In the genomic region with DNA sequence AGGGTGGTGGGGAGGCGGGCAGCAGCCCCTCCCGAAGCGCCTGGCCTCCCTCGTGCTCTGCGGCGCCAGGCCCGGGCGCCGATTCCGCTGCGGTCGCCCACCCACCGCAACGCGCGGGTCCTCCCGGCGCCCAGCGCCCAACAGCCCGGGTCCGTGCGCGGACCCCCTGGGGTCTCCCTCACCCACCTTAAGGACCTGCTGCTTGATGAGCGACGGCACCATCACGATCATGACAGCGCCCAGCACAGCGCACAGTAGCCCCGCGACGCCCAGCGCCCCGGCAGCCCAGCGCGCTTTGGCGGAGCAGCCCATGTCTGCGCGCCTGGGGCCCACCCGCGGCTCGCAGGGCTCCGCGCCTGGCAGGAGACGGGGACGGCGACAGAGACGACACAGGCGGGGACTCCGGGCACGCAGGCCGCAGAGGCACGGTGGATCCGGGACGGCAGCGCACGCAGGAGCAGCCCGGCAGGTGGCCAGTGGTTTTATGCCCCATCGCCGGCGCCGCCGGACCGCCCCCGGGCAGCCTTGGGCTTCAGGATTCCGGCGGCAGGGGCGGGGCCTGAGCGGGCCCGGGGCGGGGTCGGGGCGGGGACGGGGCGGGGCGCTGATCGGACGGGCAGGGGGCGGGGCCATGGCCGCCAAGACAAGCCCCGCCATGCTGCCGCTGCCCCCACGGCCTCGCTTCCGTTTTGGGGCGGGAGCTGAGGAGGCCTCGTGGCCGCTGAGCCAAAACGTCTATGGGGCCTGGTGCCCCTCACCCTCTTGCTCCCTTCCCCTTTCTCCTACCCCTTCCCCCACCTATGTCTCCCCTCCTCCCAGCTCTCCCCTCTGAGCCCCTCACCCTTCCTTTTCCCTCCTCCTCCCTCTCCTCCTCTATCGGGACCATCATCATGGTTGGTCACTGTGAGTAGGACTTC, we compare ENCODE assay signal across 8 cellular contexts. TPM values are rescaled to one million over a fixed set of nuclear protein-coding genes. Genes with fewer than 3 reads are reported as not detected.
DNase-seq lines count a peak whose midpoint lies in the region; ATAC-seq and TF ChIP-seq lines count a peak whose summit lies in the region.

A gene with protein sequence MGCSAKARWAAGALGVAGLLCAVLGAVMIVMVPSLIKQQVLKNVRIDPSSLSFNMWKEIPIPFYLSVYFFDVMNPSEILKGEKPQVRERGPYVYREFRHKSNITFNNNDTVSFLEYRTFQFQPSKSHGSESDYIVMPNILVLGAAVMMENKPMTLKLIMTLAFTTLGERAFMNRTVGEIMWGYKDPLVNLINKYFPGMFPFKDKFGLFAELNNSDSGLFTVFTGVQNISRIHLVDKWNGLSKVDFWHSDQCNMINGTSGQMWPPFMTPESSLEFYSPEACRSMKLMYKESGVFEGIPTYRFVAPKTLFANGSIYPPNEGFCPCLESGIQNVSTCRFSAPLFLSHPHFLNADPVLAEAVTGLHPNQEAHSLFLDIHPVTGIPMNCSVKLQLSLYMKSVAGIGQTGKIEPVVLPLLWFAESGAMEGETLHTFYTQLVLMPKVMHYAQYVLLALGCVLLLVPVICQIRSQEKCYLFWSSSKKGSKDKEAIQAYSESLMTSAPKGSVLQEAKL (minus strand): TSS at position 456 of the 917 bp plus-strand sequence. CDS start 144 bp downstream, at position 312.

- no peaks in the 10 kb centered on the region for H3K79me2 ChIP-seq in MM.1S (ENCODE audit: low read length)

- H3K36me3 ChIP-seq in HAP-1 (replicated peaks) = peaks cover 33% of the 10 kb centered on the region
- H3K36me3 ChIP-seq in MM.1S (replicated peaks; ENCODE audit: insufficient read depth, low read length) = no peaks in the 10 kb centered on the region
- no peaks in the 10 kb centered on the region for H3K36me3 ChIP-seq in ovary
- H3K36me3 ChIP-seq in thymus (ENCODE audit: control insufficient read depth, insufficient read depth) = no peaks in the 10 kb centered on the region

- TF ChIP-seq CTCF in MM.1S (IDR thresholded peaks at IDR 0.05; ENCODE audit: low read length) (no peak), glutamatergic neuron (IDR thresholded peaks at IDR 0.05; ENCODE audit: partially characterized antibody, unreplicated experiment) (no peak), ovary (IDR thresholded peaks at IDR 0.05) (peak in 1 of 3 donors; percentile 11)

- DNase-seq in GDM1 (lab: John Stamatoyannopoulos, UW) = peak; percentile 87
- DNase-seq in HAP-1 (ENCODE audit: low spot score in 2 of 2) = peak; percentile 78 to 91
- DNase-seq in MM.1S = peak; percentile 65
- DNase-seq in activated naive CD4-positive, alpha-beta T cell treated with anti-CD3 and anti-CD28 coated beads, Interleukin-2, amount 50 U/mL, for 72 hours (ENCODE audit: low spot score in 2 of 2) = peak; percentile 79 to 82
- DNase-seq in glutamatergic neuron = peak; percentile 89
- peak; percentile 85 to 94 (median 90) for DNase-seq in ovary

- intact Hi-C loops in ovary (cut with DNase I) = no loop called here

- no peaks in the 10 kb centered on the region for H3F3A ChIP-seq in MM.1S (ENCODE audit: insufficient read depth, low read length)

- H3K9ac ChIP-seq in MM.1S (ENCODE audit: low read length) = peak within 1 kb of the TSS; percentile 70

- peak within 1 kb of the TSS; percentile 72 for H3K4me2 ChIP-seq in MM.1S (ENCODE audit: low read depth, low read length)

- peaks cover 23% of the 10 kb centered on the region for H3K4me1 Mint-ChIP-seq in glutamatergic neuron (ENCODE audit: low read depth, unreplicated experiment)

- H3K27ac ChIP-seq in MM.1S (ENCODE audit: low read length) (no peak within 1 kb of the TSS), ovary (peak within 1 kb of the TSS; percentile 6 to 69), thymus (ENCODE audit: low read depth) (no peak within 1 kb of the TSS)

- H3K4me1 ChIP-seq in HAP-1 (peaks cover 24% of the 10 kb centered on the region), MM.1S (ENCODE audit: low read length) (0 out of 2 replicates have a peak, but pooled peaks cover 4% of the 10 kb centered on the region), ovary (ENCODE audit: insufficient read depth) (peaks cover 7% of the 10 kb centered on the region), thymus (ENCODE audit: control insufficient read depth, insufficient read depth, low read length) (peaks cover 9% of the 10 kb centered on the region)

- H3K27me3 ChIP-seq in HAP-1 (ENCODE audit: low read depth) = no peaks in the 10 kb centered on the region
- no peaks in the 10 kb centered on the region for H3K27me3 ChIP-seq in MM.1S (replicated peaks; ENCODE audit: insufficient read depth, low read length)
- no peaks in the 10 kb centered on the region for H3K27me3 ChIP-seq in ovary
- no peaks in the 10 kb centered on the region for H3K27me3 ChIP-seq in thymus (ENCODE audit: control insufficient read depth, insufficient read depth)

- H3K27me3 Mint-ChIP-seq in glutamatergic neuron (ENCODE audit: unreplicated experiment) = peaks cover 5% of the 10 kb centered on the region

- peaks cover 0 to 6% of the 10 kb centered on the region in 2 donors for H3K36me3 Mint-ChIP-seq in activated naive CD4-positive, alpha-beta T cell treated with anti-CD3 and anti-CD28 coated beads, Interleukin-2, amount 50 U/mL, for 72 hours
- H3K36me3 Mint-ChIP-seq in glutamatergic neuron (ENCODE audit: unreplicated experiment) = no peaks in the 10 kb centered on the region

- peak; percentile 35 for TF ChIP-seq POLR2A in ovary (IDR thresholded peaks at IDR 0.05)

- H2AFZ ChIP-seq in MM.1S (ENCODE audit: low read length) = peak within 1 kb of the TSS; percentile 63

- TF ChIP-seq EP300 in ovary (IDR thresholded peaks at IDR 0.05) = no peak

- no peaks in the 10 kb centered on the region for H4K20me1 ChIP-seq in MM.1S (ENCODE audit: insufficient read depth, low read length)

- peak; percentile 91 for ATAC-seq in SK-N-SH treated with all-trans-retinoic acid at 6 μM for 48 hours
- ATAC-seq in activated naive CD4-positive, alpha-beta T cell treated with anti-CD3 and anti-CD28 coated beads, Interleukin-2, amount 50 U/mL, for 72 hours = peak; percentile 88 to 91

- H3K27ac Mint-ChIP-seq in activated naive CD4-positive, alpha-beta T cell treated with anti-CD3 and anti-CD28 coated beads, Interleukin-2, amount 50 U/mL, for 72 hours = peak within 1 kb of the TSS; percentile 87 to 94
- peak within 1 kb of the TSS; percentile 43 for H3K27ac Mint-ChIP-seq in glutamatergic neuron (ENCODE audit: unreplicated experiment)

- peak within 1 kb of the TSS; percentile 82 for H3K4me3 Mint-ChIP-seq in glutamatergic neuron (ENCODE audit: unreplicated experiment)

- no peaks in the 10 kb centered on the region for H3K9me3 Mint-ChIP-seq in activated naive CD4-positive, alpha-beta T cell treated with anti-CD3 and anti-CD28 coated beads, Interleukin-2, amount 50 U/mL, for 72 hours
- H3K9me3 Mint-ChIP-seq in glutamatergic neuron (ENCODE audit: unreplicated experiment) = peaks cover 6% of the 10 kb centered on the region

- H3K9me3 ChIP-seq in HAP-1 (peaks cover 4% of the 10 kb centered on the region; the same call in 1 of the 2 replicates), MM.1S (replicated peaks; ENCODE audit: insufficient read depth, low read length) (no peaks in the 10 kb centered on the region), ovary (no peaks in the 10 kb centered on the region), thymus (ENCODE audit: control insufficient read depth) (no peaks in the 10 kb centered on the region)

- WGBS in ovary, 3 donors = 0 to 1% (median 1%) methylated on average over 15 to 89 of the region's 89 CpGs
- 2% methylated on average over 89 of the region's 89 CpGs for WGBS in thymus

- H3K4me3 ChIP-seq in HAP-1 (peak within 1 kb of the TSS; percentile 64), MM.1S (ENCODE audit: low read length) (peak within 1 kb of the TSS; percentile 74), ovary (peak within 1 kb of the TSS; percentile 79), thymus (ENCODE audit: low read length) (peak within 1 kb of the TSS; percentile 82)

- in situ Hi-C loops in HAP-1 (cut with MboI; ENCODE audit: low sequenced_read_pairs) = no loop called here

- no peaks in the 10 kb centered on the region for H3K9me2 ChIP-seq in MM.1S (replicated peaks; ENCODE audit: insufficient read depth, low read length)

TF ChIP-seq in SK-N-SH treated with all-trans-retinoic acid at 6 μM for 48 hours, 23 proteins besides CTCF, POLR2A, EP300 and RAD21:
- TF ChIP-seq ESRRG (CRISPR knock-in tag; IDR thresholded peaks at IDR 0.05) = no peak
TF ChIP-seq in SK-N-SH treated with all-trans-retinoic acid at 6 μM for 48 hours: peak in this region for 0.

RNA-seq across cellular contexts. Expression of the gene that starts here (rescaled TPM):
- 10 to 100 TPM; 15.3 to 23.6 TPM for total RNA-seq in activated naive CD4-positive, alpha-beta T cell treated with anti-CD3 and anti-CD28 coated beads, Interleukin-2, amount 50 U/mL, for 72 hours
- 25.1 TPM for total RNA-seq in glutamatergic neuron (ENCODE audit: unreplicated experiment)
- total RNA-seq in ovary = 100 to 1,000 TPM in 3 of 7 donors, 10 to 100 TPM in 4; 20.8 to 155 (median 81.7) TPM
- polyA plus RNA-seq in ovary = 1,000 to 10,000 TPM in 1 of 2 donors, 10 to 100 TPM in 1; 59.4 to 1,262 TPM
- polyA plus RNA-seq in thymus = 16.7 TPM

Comparison
In these comparisons a context has a peak if more than half of its experiments do, and no peak if none do; other contexts are left out.
1. H3K27ac ChIP-seq: peak in ovary (2 of 2); none in MM.1S (single experiment) and thymus (single experiment).
2. Peak in every context shown above with its lines, with median percentiles within 50 percentile points of each other: DNase-seq and H3K4me3 ChIP-seq.